In the genomic region with DNA sequence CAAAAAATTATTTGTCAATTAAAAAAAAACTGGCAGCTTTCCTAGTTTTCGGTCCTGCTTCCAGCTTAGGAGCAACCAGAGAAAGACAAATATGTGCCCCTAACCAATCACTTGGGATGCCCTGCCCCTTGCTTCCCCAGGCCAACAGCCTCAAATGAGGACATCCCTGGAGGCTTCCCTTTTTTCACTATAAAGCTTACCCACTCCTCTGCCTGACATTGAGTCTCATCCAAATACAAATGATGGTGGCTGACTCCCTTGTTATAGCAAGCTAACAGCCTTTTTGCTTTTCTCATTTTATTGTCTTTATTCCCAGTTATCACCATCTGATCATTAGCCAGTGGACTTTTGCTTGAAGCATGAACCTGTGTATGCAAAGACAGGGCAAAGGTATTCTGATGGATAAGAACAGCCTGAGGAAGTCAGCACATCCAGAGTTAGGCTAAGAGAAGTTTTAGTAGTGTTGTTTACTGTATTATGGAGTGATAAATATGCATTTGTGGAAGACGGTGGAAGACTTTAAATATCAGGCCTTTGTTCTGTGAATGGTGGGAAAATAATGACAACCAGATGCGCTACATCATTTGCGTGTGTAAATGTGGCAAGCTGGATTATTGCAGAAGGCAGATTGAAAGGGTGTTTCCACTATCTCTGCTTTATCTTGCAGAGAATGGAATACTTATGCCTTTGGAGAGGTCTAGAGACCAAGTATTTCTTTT, we compare ENCODE assay signal across 8 cellular contexts. TPM values are rescaled to one million over a fixed set of nuclear protein-coding genes. Genes with fewer than 3 reads are reported as not detected.
DNase-seq lines count a peak whose midpoint lies in the region; ATAC-seq and TF ChIP-seq lines count a peak whose summit lies in the region.

No MANE protein-coding gene starts in this region.

- peak overlapping the region; percentile 79 for H3K27ac Mint-ChIP-seq in stimulated activated naive CD8-positive, alpha-beta T cell treated with anti-CD3 and anti-CD28 coated beads, Interleukin-15, Interleukin-2, amounts not matched to agents 100 ng/mL and 50 ng/mL, for 24 hours

- intact Hi-C loops in right lobe of liver (cut with DNase I) = no loop called here

- DNase-seq in stimulated activated naive CD8-positive, alpha-beta T cell treated with anti-CD3 and anti-CD28 coated beads, Interleukin-15, Interleukin-2, amounts not matched to agents 100 U/mL and 50 U/mL, for 24 hours = no peak
- DNase-seq in WERI-Rb-1 = no peak
- no peak for DNase-seq in right lobe of liver
- no peak for DNase-seq in NCI-H146 (lab: John Stamatoyannopoulos, UW)
- DNase-seq in NCI-H524 (lab: John Stamatoyannopoulos, UW) = no peak

- H3K4me1 Mint-ChIP-seq in stimulated activated naive CD8-positive, alpha-beta T cell treated with anti-CD3 and anti-CD28 coated beads, Interleukin-15, Interleukin-2, amounts not matched to agents 100 ng/mL and 50 ng/mL, for 24 hours (ENCODE audit: low read depth) = peaks cover 55% of the 10 kb centered on the region

- no peak for ATAC-seq in stimulated activated naive CD8-positive, alpha-beta T cell treated with anti-CD3 and anti-CD28 coated beads, Interleukin-15, Interleukin-2, amounts not matched to agents 100 U/mL and 50 U/mL, for 24 hours
- ATAC-seq in right lobe of liver (no peak), GM18867 (IDR thresholded peaks at IDR 0.05; ENCODE audit: unreplicated experiment) (no peak), HG02759 (IDR thresholded peaks at IDR 0.05; ENCODE audit: unreplicated experiment) (no peak)

- 84% methylated on average over 4 of the region's 4 CpGs for WGBS in right lobe of liver (ENCODE audit: insufficient coverage, low coverage, low lambda C conversion rate, missing lambda C conversion rate)

- no peaks in the 10 kb centered on the region for H3K27me3 Mint-ChIP-seq in stimulated activated naive CD8-positive, alpha-beta T cell treated with anti-CD3 and anti-CD28 coated beads, Interleukin-15, Interleukin-2, amounts not matched to agents 100 ng/mL and 50 ng/mL, for 24 hours

- peak overlapping the region; percentile 93 for H3K4me3 Mint-ChIP-seq in stimulated activated naive CD8-positive, alpha-beta T cell treated with anti-CD3 and anti-CD28 coated beads, Interleukin-15, Interleukin-2, amounts not matched to agents 100 ng/mL and 50 ng/mL, for 24 hours

- no peaks in the 10 kb centered on the region for H3K9me3 Mint-ChIP-seq in stimulated activated naive CD8-positive, alpha-beta T cell treated with anti-CD3 and anti-CD28 coated beads, Interleukin-15, Interleukin-2, amounts not matched to agents 100 ng/mL and 50 ng/mL, for 24 hours

- peaks cover 8% of the 10 kb centered on the region for H3K36me3 ChIP-seq in WERI-Rb-1
- H3K36me3 ChIP-seq in right lobe of liver = no peaks in the 10 kb centered on the region

- peaks cover 16% of the 10 kb centered on the region for H3K36me3 Mint-ChIP-seq in stimulated activated naive CD8-positive, alpha-beta T cell treated with anti-CD3 and anti-CD28 coated beads, Interleukin-15, Interleukin-2, amounts not matched to agents 100 ng/mL and 50 ng/mL, for 24 hours (ENCODE audit: low read depth)

- TF ChIP-seq POLR2A in right lobe of liver (IDR thresholded peaks at IDR 0.05) = no peak

- H3K4me1 ChIP-seq in right lobe of liver = peaks cover 0 to 13% (median 7%) of the 10 kb centered on the region in 4 donors

- H3K27ac ChIP-seq in WERI-Rb-1 = peak overlapping the region; percentile 97
- peak overlapping the region in 2 of 3 donors; percentile 68 to 70 for H3K27ac ChIP-seq in right lobe of liver

- H3K27me3 ChIP-seq in WERI-Rb-1 (ENCODE audit: insufficient read depth, low read depth, severe bottlenecking) = no peaks in the 10 kb centered on the region
- no peaks in the 10 kb centered on the region for H3K27me3 ChIP-seq in right lobe of liver

- no peak for TF ChIP-seq CTCF in WERI-Rb-1 (IDR thresholded peaks at IDR 0.05; ENCODE audit: low read depth, low read length)
- no peak for TF ChIP-seq CTCF in right lobe of liver (IDR thresholded peaks at IDR 0.05)

- H3K9me3 ChIP-seq in WERI-Rb-1 (ENCODE audit: severe bottlenecking) = no peaks in the 10 kb centered on the region
- no peaks in the 10 kb centered on the region for H3K9me3 ChIP-seq in right lobe of liver

- H3K4me3 ChIP-seq in WERI-Rb-1 (ENCODE audit: low read depth, low read length) (peak overlapping the region; percentile 91), right lobe of liver (peak overlapping the region in 1 of 3 donors; percentile 60)

RNA-seq across cellular contexts. Expression of gene CCM2, which starts 1.7 kb away (rescaled TPM):
- total RNA-seq in right lobe of liver = 10 to 100 TPM; 29.4 to 70.7 (median 37.9) TPM

RNA-seq across cellular contexts. Expression of gene MYO1G, which starts 19.5 kb away (rescaled TPM):
- total RNA-seq in right lobe of liver = 1 to 10 TPM in 5 of 6 experiments, under 1 TPM in 1; 0.92 to 4.5 (median 2.0) TPM
